ENCODE assay signal across 30 cellular contexts in the genomic region with DNA sequence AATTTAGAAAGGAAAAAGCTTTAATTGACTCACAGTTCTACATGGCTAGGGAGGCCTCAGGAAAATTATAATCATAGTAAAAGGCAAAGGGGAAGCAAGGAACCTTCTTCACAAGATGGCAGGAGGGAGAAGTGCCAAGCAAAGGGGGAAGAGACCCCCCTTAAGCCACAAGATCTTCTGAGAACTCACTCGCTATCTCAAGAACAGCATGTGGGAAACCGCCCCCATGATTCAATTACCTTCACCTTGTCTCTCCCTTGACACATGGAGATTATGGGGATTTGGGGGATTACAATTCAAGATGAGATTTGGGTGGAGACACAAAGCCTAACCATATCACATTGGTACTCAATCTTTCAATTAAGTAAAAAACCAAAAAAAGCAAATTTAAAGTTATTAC.
"Had no signal": no experiment of that assay in that cellular context is flagged by ENCODE, and none has a peak within 500 bp of the region (broad histone marks: within the 10 kb centered on the region; RNA-seq: fewer than 3 reads in every experiment).

No MANE protein-coding gene starts in this region.

- H3K27me3 ChIP-seq: body of pancreas, esophagus squamous epithelium, gastroesophageal sphincter, heart right ventricle, hepatocyte had no signal

- H3K36me3 ChIP-seq: esophagus squamous epithelium, gastroesophageal sphincter, heart right ventricle had no signal

- DNase-seq: activated B cell treated with CpG ODN at 0.5 μM for 24 hours; activated CD4-positive, alpha-beta memory T cell treated with anti-CD3 and anti-CD28 coated beads for 36 hours; activated CD4-positive, alpha-beta T cell treated with anti-CD3 and anti-CD28 coated beads for 36 hours; activated CD4-positive, alpha-beta T cell treated with anti-CD3 and anti-CD28 coated beads, Interleukin-2, amount 10 ng/mL, durations not matched to agents 24 days and 14 days; activated CD4-positive, CD25-positive, alpha-beta regulatory T cell treated with anti-CD3 and anti-CD28 coated beads, Interleukin-2, amount 50 U/mL, for 72 hours; activated CD8-positive, alpha-beta memory T cell treated with anti-CD3 and anti-CD28 coated beads, Interleukin-2, amount 10 ng/mL, durations not matched to agents 7 days and 5 days; activated CD8-positive, alpha-beta memory T cell treated with anti-CD3 and anti-CD28 coated beads, Interleukin-2, amount 50 U/mL, for 4 hours; activated CD8-positive, alpha-beta T cell treated with anti-CD3 and anti-CD28 coated beads, Interleukin-2, amount 10 ng/mL, durations not matched to agents 7 days and 5 days; activated effector memory CD4-positive, alpha-beta T cell treated with anti-CD3 and anti-CD28 coated beads, Interleukin-2, amount 50 U/mL, for 16 hours; activated naive CD4-positive, alpha-beta T cell treated with anti-CD3 and anti-CD28 coated beads, Interleukin-2, amount 10 ng/mL, durations not matched to agents 7 days and 5 days; activated naive CD8-positive, alpha-beta T cell treated with anti-CD3 and anti-CD28 coated beads, Interleukin-2, amount 10 ng/mL, durations not matched to agents 7 days and 5 days; activated T-cell treated with anti-CD3 and anti-CD28 coated beads, Interleukin-2, amount 50 U/mL, for 1 hour; activated T-cell treated with anti-CD3 and anti-CD28 coated beads, Interleukin-2, amount 50 U/mL, for 48 hours; amniotic stem cell; aorta; body of pancreas; caudate nucleus; cortex of kidney; dermis blood vessel endothelial cell; effector CD4-positive, alpha-beta T cell; effector memory CD8-positive, alpha-beta T cell; erythroblast; esophagus squamous epithelium; foreskin melanocyte; heart right ventricle; T-helper 2 cell had no signal

- H3K4me1 ChIP-seq: body of pancreas, esophagus squamous epithelium, gastroesophageal sphincter, heart right ventricle had no signal

- H3K27ac ChIP-seq: body of pancreas, esophagus squamous epithelium, gastroesophageal sphincter, heart right ventricle, hepatocyte, VCaP had no signal

- ATAC-seq: activated CD4-positive, alpha-beta T cell treated with anti-CD3 and anti-CD28 coated beads for 36 hours; activated CD8-positive, alpha-beta memory T cell treated with anti-CD3 and anti-CD28 coated beads, Interleukin-2, amount 10 ng/mL, durations not matched to agents 7 days and 5 days; activated CD8-positive, alpha-beta T cell treated with anti-CD3 and anti-CD28 coated beads, Interleukin-2, amount 10 ng/mL, durations not matched to agents 7 days and 5 days; activated naive CD4-positive, alpha-beta T cell treated with anti-CD3 and anti-CD28 coated beads, Interleukin-2, amount 50 U/mL, for 72 hours; body of pancreas; effector memory CD8-positive, alpha-beta T cell; gastroesophageal sphincter; heart right ventricle had no signal

- H3K9me3 ChIP-seq: body of pancreas, gastroesophageal sphincter had no signal

- H3K4me3 ChIP-seq: body of pancreas, esophagus squamous epithelium, gastroesophageal sphincter, heart right ventricle, hepatocyte had no signal
